ENCODE assay signal across 18 cellular contexts in the genomic region with DNA sequence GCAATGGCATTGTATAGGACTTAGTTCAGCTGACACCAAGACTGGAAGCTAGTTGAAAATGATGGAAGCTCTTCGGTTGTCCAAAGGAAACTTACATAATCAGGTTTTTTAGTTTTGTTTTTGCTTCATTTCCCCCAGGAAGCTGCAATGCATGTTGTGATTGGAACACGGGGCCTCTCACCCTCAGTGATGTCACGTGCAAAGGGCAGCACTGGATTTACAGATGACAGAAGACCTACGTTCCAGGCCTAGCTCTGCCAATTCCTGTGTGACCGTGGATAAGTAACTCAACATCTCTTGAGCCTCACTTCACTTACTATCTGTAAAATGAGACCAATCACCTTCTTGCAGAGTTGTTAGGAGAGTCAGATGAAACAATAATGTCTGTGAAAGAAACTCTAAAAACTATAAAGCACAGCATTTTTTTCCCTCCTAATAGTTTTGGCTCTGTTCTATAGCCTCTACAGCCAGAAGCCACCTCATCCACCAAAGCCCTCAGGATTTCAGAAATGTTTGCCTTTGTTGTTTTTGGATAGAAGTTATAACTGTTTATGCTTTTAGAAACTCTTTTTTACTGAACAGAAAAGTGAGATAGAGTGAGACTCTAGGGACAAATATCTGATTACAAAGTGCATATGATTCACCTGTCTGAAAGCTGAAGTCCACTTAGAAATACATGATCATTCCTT. TPM values are rescaled to one million over a fixed set of nuclear protein-coding genes. Genes with fewer than 3 reads are reported as not detected.
DNase-seq lines count a peak whose midpoint lies in the region; ATAC-seq and TF ChIP-seq lines count a peak whose summit lies in the region.
"Had no signal": no experiment of that assay in that cellular context is flagged by ENCODE, and none has a peak within 500 bp of the region (broad histone marks: within the 10 kb centered on the region; RNA-seq: fewer than 3 reads in every experiment).

No MANE protein-coding gene starts in this region.

- H3K36me3 ChIP-seq in CD4-positive, CD25-positive, alpha-beta regulatory T cell (ENCODE audit: control insufficient read depth, insufficient read depth, low read length) = peaks cover 49% of the 10 kb centered on the region
- peaks cover 51% of the 10 kb centered on the region for H3K36me3 ChIP-seq in osteoblast (ENCODE audit: insufficient read depth, low read length)
- peaks cover 14 to 18% of the 10 kb centered on the region in 2 donors for H3K36me3 ChIP-seq in thyroid gland

- no peak for ATAC-seq in CD4-positive, CD25-positive, alpha-beta regulatory T cell (ENCODE audit: low read depth in 2 of 2)
- no peak for ATAC-seq in HG03354 (IDR thresholded peaks at IDR 0.05; ENCODE audit: poor library complexity, severe bottlenecking, unreplicated experiment)
- ATAC-seq: CD8-positive, alpha-beta T cell had no signal

- peaks cover 0 to 1% (median 0%) of the 10 kb centered on the region in 7 donors for H3K9me3 Mint-ChIP-seq in CD4-positive, CD25-positive, alpha-beta regulatory T cell
- H3K9me3 Mint-ChIP-seq: CD8-positive, alpha-beta T cell; H9 had no signal

- intact Hi-C loops in thyroid gland (cut with DNase I) = no loop called here

- H3K27ac Mint-ChIP-seq in CD4-positive, CD25-positive, alpha-beta regulatory T cell = peak overlapping the region in 2 of 3 donors; percentile 20 to 38
- H3K27ac Mint-ChIP-seq: B cell; CD8-positive, alpha-beta T cell; H9 had no signal

- peaks cover 10% of the 10 kb centered on the region for H3K4me1 ChIP-seq in CD4-positive, CD25-positive, alpha-beta regulatory T cell (ENCODE audit: control insufficient read depth, insufficient read depth, low read length, poor library complexity, severe bottlenecking)
- H3K4me1 ChIP-seq in osteoblast (ENCODE audit: insufficient read depth, low read length) = peaks cover 23% of the 10 kb centered on the region
- H3K4me1 ChIP-seq in thyroid gland = peaks cover 27 to 31% of the 10 kb centered on the region in 2 donors

- WGBS in thyroid gland, 2 donors = 65 to 85% methylated on average over 5 of the region's 5 CpGs

- H3K27me3 Mint-ChIP-seq in CD4-positive, CD25-positive, alpha-beta regulatory T cell = peaks cover 10% of the 10 kb centered on the region
- H3K27me3 Mint-ChIP-seq: B cell had no signal

- no peak for TF ChIP-seq POLR2A in thyroid gland (IDR thresholded peaks at IDR 0.05)

- H3K4me3 Mint-ChIP-seq in CD4-positive, CD25-positive, alpha-beta regulatory T cell = no peak overlapping the region
- H3K4me3 Mint-ChIP-seq: B cell; CD8-positive, alpha-beta T cell; H9 had no signal

- no peaks in the 10 kb centered on the region for H4K20me1 ChIP-seq in osteoblast (ENCODE audit: insufficient read depth, low read length)

- H3K79me2 ChIP-seq in osteoblast (ENCODE audit: insufficient read depth, low read length) = peaks cover 38% of the 10 kb centered on the region

- no peak for DNase-seq in CD4-positive, CD25-positive, alpha-beta regulatory T cell
- DNase-seq in coronary artery (ENCODE audit: low spot score) = no peak
- peak; percentile 32 for DNase-seq in osteoblast (ENCODE audit: insufficient read length, low spot score, missing footprints)
- DNase-seq in thyroid gland = no peak
- no peak for DNase-seq in NCI-H774 (lab: John Stamatoyannopoulos, UW)
- DNase-seq in NCI-H1417 treated with DMSO at 0.1 percent for 48 hours (lab: John Stamatoyannopoulos, UW) = no peak
- no peak for DNase-seq in activated CD4-positive, alpha-beta T cell treated with anti-CD3 and anti-CD28 coated beads, Interleukin-2, amount 50 U/mL, for 1 hour
- DNase-seq: CD8-positive, alpha-beta T cell; COR-L47; DMS153; DMS79 treated with DMSO at 0.1 percent for 48 hours; EL; GDM1; GOT3; H9 had no signal

- H3K4me2 ChIP-seq in osteoblast (ENCODE audit: insufficient read depth, low read length) = peak overlapping the region; percentile 36

- H3K36me3 Mint-ChIP-seq in CD4-positive, CD25-positive, alpha-beta regulatory T cell = peaks cover 35% of the 10 kb centered on the region

- H3K9me3 ChIP-seq in CD4-positive, CD25-positive, alpha-beta regulatory T cell (ENCODE audit: control insufficient read depth in 2 of 2, low read length in 2 of 2) = no peaks in the 10 kb centered on the region
- H3K9me3 ChIP-seq in osteoblast (ENCODE audit: low read depth, low read length) (no peaks in the 10 kb centered on the region), thyroid gland (no peaks in the 10 kb centered on the region)

- TF ChIP-seq CTCF in coronary artery (IDR thresholded peaks at IDR 0.05) = no peak
- no peak for TF ChIP-seq CTCF in osteoblast (IDR thresholded peaks at IDR 0.05; ENCODE audit: extremely low read depth, low read depth, low read length)
- TF ChIP-seq CTCF in thyroid gland (IDR thresholded peaks at IDR 0.05) = no peak

- H2AFZ ChIP-seq in osteoblast (ENCODE audit: low read length) = no peak overlapping the region

- H3K4me3 ChIP-seq in CD4-positive, CD25-positive, alpha-beta regulatory T cell (ENCODE audit: low read depth, low read length) = no peak overlapping the region
- H3K4me3 ChIP-seq in coronary artery (no peak overlapping the region), osteoblast (ENCODE audit: insufficient read depth, low read length) (no peak overlapping the region), thyroid gland (replicated peaks in 1 of 3) (no peak overlapping the region)

- no peaks in the 10 kb centered on the region for H3K27me3 ChIP-seq in CD4-positive, CD25-positive, alpha-beta regulatory T cell (ENCODE audit: control insufficient read depth, insufficient read depth, low read length)
- H3K27me3 ChIP-seq in osteoblast (ENCODE audit: insufficient read depth, low read length) = no peaks in the 10 kb centered on the region
- no peaks in the 10 kb centered on the region for H3K27me3 ChIP-seq in thyroid gland

- peaks cover 13 to 41% (median 26%) of the 10 kb centered on the region in 4 donors for H3K4me1 Mint-ChIP-seq in CD4-positive, CD25-positive, alpha-beta regulatory T cell

- no peak overlapping the region for H3K27ac ChIP-seq in CD4-positive, CD25-positive, alpha-beta regulatory T cell (ENCODE audit: insufficient read depth, low read length, poor library complexity, severe bottlenecking)
- H3K27ac ChIP-seq in coronary artery (peak overlapping the region; percentile 14 to 62), osteoblast (ENCODE audit: low read depth, low read length) (peak overlapping the region; percentile 61), thyroid gland (peak overlapping the region in 2 of 3 donors; percentile 71 to 84)
- H3K27ac ChIP-seq: C4-2B had no signal

RNA-seq across cellular contexts. Expression of gene RBSN, which starts 4.6 kb away (rescaled TPM):
- total RNA-seq in CD4-positive, CD25-positive, alpha-beta regulatory T cell = 41.0 TPM
- polyA plus RNA-seq in CD4-positive, CD25-positive, alpha-beta regulatory T cell = 10 to 100 TPM; 16.9 to 27.6 (median 19.7) TPM
- total RNA-seq in osteoblast (23.9 TPM in 2 replicates), thyroid gland (10 to 100 TPM; 45.0 to 56.1 (median 52.0) TPM)

RNA-seq across cellular contexts. Expression of gene MRPS25, which starts 29.2 kb away (rescaled TPM):
- total RNA-seq in CD4-positive, CD25-positive, alpha-beta regulatory T cell = 48.0 TPM
- 10 to 100 TPM; 14.7 to 20.2 (median 16.6) TPM for polyA plus RNA-seq in CD4-positive, CD25-positive, alpha-beta regulatory T cell
- total RNA-seq in osteoblast (11.2 and 14.4 TPM in 2 replicates), thyroid gland (10 to 100 TPM; 63.3 to 91.6 (median 79.8) TPM)
